8 cellular contexts compared by ENCODE assay signal in genomic region chr19:50968709-50969412, GRCh38. TPM values are rescaled to one million over a fixed set of nuclear protein-coding genes. Genes with fewer than 3 reads are reported as not detected.
"Had no signal": no experiment of that assay in that cellular context is flagged by ENCODE, and none has a peak within 500 bp of the region (broad histone marks: within the 10 kb centered on the region; RNA-seq: fewer than 3 reads in every experiment).

No MANE protein-coding gene starts in this region.

- H3K4me3 ChIP-seq: cardiac muscle cell, left lung had no signal

- DNase-seq: dermis blood vessel endothelial cell, glutamatergic neuron, left lung, natural killer cell had no signal

- H3K4me1 ChIP-seq: left lung, parathyroid adenoma had no signal

- H3K27ac Mint-ChIP-seq: natural killer cell; stimulated activated naive CD8-positive, alpha-beta T cell treated with anti-CD3 and anti-CD28 coated beads, Interleukin-15, Interleukin-2, amounts not matched to agents 100 ng/mL and 50 ng/mL, for 24 hours; type B pancreatic cell had no signal

- H3K27ac ChIP-seq: cardiac muscle cell, left lung, parathyroid adenoma had no signal

- H3K9me3 Mint-ChIP-seq: natural killer cell; stimulated activated naive CD8-positive, alpha-beta T cell treated with anti-CD3 and anti-CD28 coated beads, Interleukin-15, Interleukin-2, amounts not matched to agents 100 ng/mL and 50 ng/mL, for 24 hours; type B pancreatic cell had no signal

- H3K27me3 ChIP-seq: cardiac muscle cell had no signal

- H3K36me3 ChIP-seq: cardiac muscle cell, left lung had no signal

- ATAC-seq: left lung had no signal

- H3K79me2 ChIP-seq: parathyroid adenoma had no signal

- H3K4me1 Mint-ChIP-seq: natural killer cell had no signal

- H3K9ac ChIP-seq: parathyroid adenoma had no signal

- H3K9me3 ChIP-seq: left lung had no signal

- H3K36me3 Mint-ChIP-seq: natural killer cell, type B pancreatic cell had no signal

- H3K4me3 Mint-ChIP-seq: natural killer cell; stimulated activated naive CD8-positive, alpha-beta T cell treated with anti-CD3 and anti-CD28 coated beads, Interleukin-15, Interleukin-2, amounts not matched to agents 100 ng/mL and 50 ng/mL, for 24 hours; type B pancreatic cell had no signal

RNA-seq across cellular contexts. Expression of gene KLK6, which starts 0.5 kb away (rescaled TPM):
- total RNA-seq: dermis blood vessel endothelial cell, left lung, natural killer cell had no signal

RNA-seq across cellular contexts. Expression of gene KLK7, which starts 14.9 kb away (rescaled TPM):
- total RNA-seq: cardiac muscle cell, natural killer cell had no signal

RNA-seq across cellular contexts. Expression of gene KLK5, which starts 16.0 kb away (rescaled TPM):
- total RNA-seq: cardiac muscle cell, dermis blood vessel endothelial cell, natural killer cell had no signal
- polyA plus RNA-seq: cardiac muscle cell had no signal

RNA-seq across cellular contexts. Expression of gene KLK8, which starts 32.5 kb away (rescaled TPM):
- total RNA-seq: cardiac muscle cell, dermis blood vessel endothelial cell, left lung, natural killer cell had no signal
- polyA plus RNA-seq: cardiac muscle cell had no signal

RNA-seq across cellular contexts. Expression of gene KLK10, which starts 50.6 kb away (rescaled TPM):
- total RNA-seq: natural killer cell had no signal
- polyA plus RNA-seq: cardiac muscle cell had no signal
